14 cellular contexts compared by ENCODE assay signal in the genomic region with DNA sequence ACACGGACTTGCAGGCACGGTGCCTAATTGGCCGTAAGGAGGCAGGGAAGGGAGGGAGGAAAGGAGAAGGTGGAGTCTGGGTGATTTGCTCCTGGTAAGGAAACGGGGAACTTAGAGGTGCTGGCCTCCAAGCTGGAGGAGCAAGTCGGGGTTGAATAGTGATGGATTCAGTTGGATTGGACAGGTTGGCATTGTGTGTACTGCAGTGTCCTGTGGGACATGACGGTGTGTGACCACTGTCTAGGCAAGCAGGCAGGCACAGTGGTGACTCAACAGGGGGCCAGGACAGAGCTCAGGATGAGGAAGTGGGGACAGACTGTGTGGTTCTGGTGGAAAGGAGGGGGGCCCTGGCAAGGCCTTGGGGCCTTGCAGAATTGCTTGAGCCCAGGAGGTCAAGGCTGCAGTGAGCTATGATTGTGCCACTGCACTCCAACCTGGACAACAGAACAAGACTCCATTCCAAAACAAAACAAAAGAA. TPM values are rescaled to one million over a fixed set of nuclear protein-coding genes. Genes with fewer than 3 reads are reported as not detected.
DNase-seq lines count a peak whose midpoint lies in the region; ATAC-seq and TF ChIP-seq lines count a peak whose summit lies in the region.
"Had no signal": no experiment of that assay in that cellular context is flagged by ENCODE, and none has a peak within 500 bp of the region (broad histone marks: within the 10 kb centered on the region; RNA-seq: fewer than 3 reads in every experiment).

No MANE protein-coding gene starts in this region.

- H3K4me3 ChIP-seq in mesendoderm (ENCODE audit: low read length): no peak overlapping the region

- H3K4me2 ChIP-seq in mesendoderm (ENCODE audit: low read length): no peak overlapping the region

- peaks cover 35% of the 10 kb centered on the region for H3K36me3 Mint-ChIP-seq in WTC11

- DNase-seq in AML-193 (lab: John Stamatoyannopoulos, UW): peak; percentile 45 to 50
- DNase-seq in KBM-7: peak; percentile 70
- DNase-seq in WTC11 (ENCODE audit: low spot score): no peak
- no peak for DNase-seq in mesendoderm
- no peak for DNase-seq in NCI-H2107 treated with DMSO at 0.1 percent for 48 hours (lab: John Stamatoyannopoulos, UW; ENCODE audit: unreplicated experiment)
- no peak for DNase-seq in NCI-H2171 treated with DMSO at 0.1 percent for 48 hours (lab: John Stamatoyannopoulos, UW)
- DNase-seq: kidney glomerular epithelial cell, NCI-H2081, Right ventricle myocardium superior had no signal

- H2BK15ac ChIP-seq in mesendoderm (replicated peaks; ENCODE audit: low read depth): no peak overlapping the region

- peak overlapping the region; percentile 94 for H3K27ac Mint-ChIP-seq in WTC11
- H3K27ac Mint-ChIP-seq: activated naive CD4-positive, alpha-beta T cell treated with anti-CD3 and anti-CD28 coated beads for 36 hours; progenitor cell of endocrine pancreas had no signal

- peak overlapping the region; percentile 31 for H3K9ac ChIP-seq in mesendoderm (ENCODE audit: low read length)

- H4K5ac ChIP-seq in mesendoderm (ENCODE audit: low read length): no peak overlapping the region

- no peak overlapping the region for H3K4me3 Mint-ChIP-seq in WTC11
- H3K4me3 Mint-ChIP-seq: activated naive CD4-positive, alpha-beta T cell treated with anti-CD3 and anti-CD28 coated beads for 36 hours had no signal

- POLR2A ChIA-PET in WTC11 (lab: Charles Lee): interaction anchor here (0.6 to 1.6 kb wide), 4 partner anchors 9 to 96 kb away, joined by 3 to 6 read pairs (median 4); partner anchors contain the start of gene COL26A1

- H3K36me3 ChIP-seq in mesendoderm (ENCODE audit: control insufficient read depth, insufficient read depth, low read length): no peaks in the 10 kb centered on the region

- H2AK5ac ChIP-seq in mesendoderm (ENCODE audit: low read length): no peak overlapping the region

- H3K27me3 ChIP-seq in mesendoderm (ENCODE audit: insufficient read depth, low read length, poor library complexity): no peaks in the 10 kb centered on the region

- H3K27me3 Mint-ChIP-seq in WTC11 (ENCODE audit: low read depth): no peaks in the 10 kb centered on the region
- H3K27me3 Mint-ChIP-seq: progenitor cell of endocrine pancreas had no signal

- CTCF ChIA-PET in WTC11 (lab: Charles Lee): interaction anchor here (0.5 to 5.1 kb wide), 29 partner anchors 8 to 268 kb away, joined by 3 to 55 read pairs (median 8); partner anchors contain the start of genes COL26A1 and IFT22

- H3K9me3 Mint-ChIP-seq in WTC11: peaks cover 36% of the 10 kb centered on the region

- H3K23ac ChIP-seq in mesendoderm (ENCODE audit: low read length): no peak overlapping the region

- H3K27ac ChIP-seq in mesendoderm (ENCODE audit: low read depth, low read length): no peak overlapping the region

- peaks cover 10% of the 10 kb centered on the region for H3K79me1 ChIP-seq in mesendoderm (ENCODE audit: low read length)

- no peak overlapping the region for H3K18ac ChIP-seq in mesendoderm (ENCODE audit: low read length)

- H2BK120ac ChIP-seq in mesendoderm (ENCODE audit: low read depth, low read length): no peak overlapping the region

- H3K56ac ChIP-seq in mesendoderm (ENCODE audit: low read length): peak overlapping the region; percentile 70

- no peak overlapping the region for H2BK5ac ChIP-seq in mesendoderm (ENCODE audit: low read length)

- H3K4me1 Mint-ChIP-seq in WTC11: peaks cover 22% of the 10 kb centered on the region

- no peak for TF ChIP-seq CTCF in WTC11 (IDR thresholded peaks at IDR 0.05)

- H3K79me2 ChIP-seq in mesendoderm (ENCODE audit: control insufficient read depth, insufficient read depth, low read length): no peaks in the 10 kb centered on the region

- no peak overlapping the region for H3K4ac ChIP-seq in mesendoderm (ENCODE audit: low read depth, low read length)

- in situ Hi-C loops in KBM-7 (cut with MboI; ENCODE audit: low pct_unique_long_range_greater_than_20kb, low sequenced_read_pairs): no loop called here

- H4K8ac ChIP-seq in mesendoderm (ENCODE audit: low read depth, low read length): no peak overlapping the region

- no CpG with 5 or more reads among the region's 6 CpGs for WGBS in mesendoderm (ENCODE audit: extremely low coverage, insufficient coverage, low lambda C conversion rate)

- ATAC-seq in WTC11: no peak
- no peak for ATAC-seq in GM18498 (IDR thresholded peaks at IDR 0.05; ENCODE audit: unreplicated experiment)
- ATAC-seq in HG02678 (IDR thresholded peaks at IDR 0.05; ENCODE audit: unreplicated experiment): no peak

- H3K4me1 ChIP-seq in mesendoderm (ENCODE audit: control insufficient read depth, low read depth, low read length): peaks cover 3% of the 10 kb centered on the region

TF ChIP-seq in WTC11, 78 proteins besides CTCF, POLR2A, EP300 and RAD21:
- TF ChIP-seq JAZF1 (CRISPR knock-in tag; IDR thresholded peaks at IDR 0.05) (no peak), MYBL2 (CRISPR knock-in tag; IDR thresholded peaks at IDR 0.05) (0 out of 2 replicates have a peak, but pooled peaks have one; percentile 38), SMAD4 (CRISPR knock-in tag; IDR thresholded peaks at IDR 0.05) (no peak)
- TF ChIP-seq, protein P1, sequence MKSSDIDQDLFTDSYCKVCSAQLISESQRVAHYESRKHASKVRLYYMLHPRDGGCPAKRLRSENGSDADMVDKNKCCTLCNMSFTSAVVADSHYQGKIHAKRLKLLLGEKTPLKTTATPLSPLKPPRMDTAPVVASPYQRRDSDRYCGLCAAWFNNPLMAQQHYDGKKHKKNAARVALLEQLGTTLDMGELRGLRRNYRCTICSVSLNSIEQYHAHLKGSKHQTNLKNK (CRISPR knock-in tag; IDR thresholded peaks at IDR 0.05): no peak
- TF ChIP-seq, protein P2, sequence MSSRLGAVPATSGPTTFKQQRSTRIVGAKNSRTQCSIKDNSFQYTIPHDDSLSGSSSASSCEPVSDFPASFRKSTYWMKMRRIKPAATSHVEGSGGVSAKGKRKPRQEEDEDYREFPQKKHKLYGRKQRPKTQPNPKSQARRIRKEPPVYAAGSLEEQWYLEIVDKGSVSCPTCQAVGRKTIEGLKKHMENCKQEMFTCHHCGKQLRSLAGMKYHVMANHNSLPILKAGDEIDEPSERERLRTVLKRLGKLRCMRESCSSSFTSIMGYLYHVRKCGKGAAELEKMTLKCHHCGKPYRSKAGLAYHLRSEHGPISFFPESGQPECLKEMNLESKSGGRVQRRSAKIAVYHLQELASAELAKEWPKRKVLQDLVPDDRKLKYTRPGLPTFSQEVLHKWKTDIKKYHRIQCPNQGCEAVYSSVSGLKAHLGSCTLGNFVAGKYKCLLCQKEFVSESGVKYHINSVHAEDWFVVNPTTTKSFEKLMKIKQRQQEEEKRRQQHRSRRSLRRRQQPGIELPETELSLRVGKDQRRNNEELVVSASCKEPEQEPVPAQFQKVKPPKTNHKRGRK (CRISPR knock-in tag; IDR thresholded peaks at IDR 0.05; ENCODE audit: borderline replicate concordance): no peak
TF ChIP-seq in WTC11: peak in this region for 1.

RNA-seq across cellular contexts. Expression of gene COL26A1, which starts 48.8 kb away (rescaled TPM):
- 64.4 to 70.9 TPM (median 67.0 TPM) in 3 replicates for total RNA-seq in WTC11 (2021)
- 38.5 TPM for polyA plus RNA-seq in mesendoderm (2013, experiment 1 of 2)
- 40.8 TPM for polyA plus RNA-seq in mesendoderm (2013, experiment 2 of 2)
- total RNA-seq: activated naive CD4-positive, alpha-beta T cell treated with anti-CD3 and anti-CD28 coated beads for 36 hours; Right ventricle myocardium superior; subcutaneous adipose tissue had no signal

Comparison
In these comparisons a context has a peak if more than half of its experiments do, and no peak if none do; other contexts are left out.
1. DNase-seq: peak in AML-193 (2 of 2) and KBM-7 (single experiment); none in WTC11 (single experiment), mesendoderm (single experiment), NCI-H2107 treated with DMSO at 0.1 percent for 48 hours (single experiment) and NCI-H2171 treated with DMSO at 0.1 percent for 48 hours (single experiment).